ENCODE assay signal across 18 cellular contexts in genomic region chr5:52880541-52880940, GRCh38.
A peak's percentile ranks its signal among the peaks of the same experiment; 100 is the strongest.
DNase-seq lines count a peak whose midpoint lies in the region; ATAC-seq and TF ChIP-seq lines count a peak whose summit lies in the region.
"Had no signal": no experiment of that assay in that cellular context is flagged by ENCODE, and none has a peak within 500 bp of the region (broad histone marks: within the 10 kb centered on the region; RNA-seq: fewer than 3 reads in every experiment).

No MANE protein-coding gene starts in this region.

- H3K79me2 ChIP-seq in neural progenitor cell (ENCODE audit: low read depth) (no peaks in the 10 kb centered on the region), smooth muscle cell (ENCODE audit: low read depth) (peaks cover 16% of the 10 kb centered on the region)

- H3K27me3 Mint-ChIP-seq in neural progenitor cell (ENCODE audit: insufficient read depth, low read depth) = peaks cover 2% of the 10 kb centered on the region

- no peak overlapping the region for H4K5ac ChIP-seq in IMR-90 (ENCODE audit: low read depth, low read length)

- no peak for TF ChIP-seq CTCF in IMR-90 (conservative IDR thresholded peaks at IDR 0.05; ENCODE audit: low read depth, low read length)
- no peak for TF ChIP-seq CTCF in RWPE2 (IDR thresholded peaks at IDR 0.05; ENCODE audit: poor library complexity, severe bottlenecking)
- TF ChIP-seq CTCF in neural progenitor cell (IDR thresholded peaks at IDR 0.05) = no peak
- no peak for TF ChIP-seq CTCF in smooth muscle cell (IDR thresholded peaks at IDR 0.05; ENCODE audit: borderline replicate concordance, insufficient read depth, poor library complexity, severe bottlenecking)

- H2BK15ac ChIP-seq in IMR-90 (ENCODE audit: low read depth, low read length) = no peak overlapping the region

- TF ChIP-seq POLR2A in IMR-90 (IDR thresholded peaks at IDR 0.05; ENCODE audit: low read depth, low read length) = no peak

- H3F3A ChIP-seq in neural progenitor cell (ENCODE audit: low read depth) (no peaks in the 10 kb centered on the region), smooth muscle cell (ENCODE audit: low read depth) (peaks cover 15% of the 10 kb centered on the region)

- H3K18ac ChIP-seq in IMR-90 (ENCODE audit: low read depth, low read length) = no peak overlapping the region

- peaks cover 7% of the 10 kb centered on the region for H3K4me1 ChIP-seq in IMR-90 (ENCODE audit: control insufficient read depth, insufficient read depth, low read length)
- peaks cover 5% of the 10 kb centered on the region for H3K4me1 ChIP-seq in RWPE2 (ENCODE audit: insufficient read depth, poor library complexity, severe bottlenecking)
- H3K4me1 ChIP-seq in neural progenitor cell = no peaks in the 10 kb centered on the region
- H3K4me1 ChIP-seq in smooth muscle cell (ENCODE audit: low read depth) = no peaks in the 10 kb centered on the region

- H2BK5ac ChIP-seq in IMR-90 (ENCODE audit: low read depth, low read length, poor library complexity, severe bottlenecking) = no peak overlapping the region

- peak overlapping the region; percentile 47 for H3K27ac Mint-ChIP-seq in neural progenitor cell

- H3K9me3 Mint-ChIP-seq in neural progenitor cell = no peaks in the 10 kb centered on the region
- H3K9me3 Mint-ChIP-seq: CD4-positive, alpha-beta memory T cell; H9 had no signal

- H3K4me1 Mint-ChIP-seq in neural progenitor cell = no peaks in the 10 kb centered on the region
- H3K4me1 Mint-ChIP-seq: H9 had no signal

- H4K91ac ChIP-seq in IMR-90 (ENCODE audit: insufficient read depth, low read depth, low read length) = no peak overlapping the region

- no peak overlapping the region for H3K4me3 Mint-ChIP-seq in neural progenitor cell
- H3K4me3 Mint-ChIP-seq: CD4-positive, alpha-beta memory T cell; H9 had no signal

- no peak overlapping the region for H3K4me2 ChIP-seq in IMR-90 (ENCODE audit: low read depth, low read length)
- no peak overlapping the region for H3K4me2 ChIP-seq in neural progenitor cell
- H3K4me2 ChIP-seq in smooth muscle cell = no peak overlapping the region

- 0 out of 2 replicates have a peak overlapping the region, but pooled peaks have one; percentile 7 for H3K23ac ChIP-seq in IMR-90 (ENCODE audit: low read depth, low read length)

- H2BK20ac ChIP-seq in IMR-90 (ENCODE audit: low read depth, low read length) = no peak overlapping the region

- no peaks in the 10 kb centered on the region for H4K20me1 ChIP-seq in IMR-90 (ENCODE audit: insufficient read depth, low read length)
- no peaks in the 10 kb centered on the region for H4K20me1 ChIP-seq in neural progenitor cell (ENCODE audit: low read depth)
- no peaks in the 10 kb centered on the region for H4K20me1 ChIP-seq in smooth muscle cell (ENCODE audit: low read depth)

- TF ChIP-seq RAD21 in IMR-90 (IDR thresholded peaks at IDR 0.05; ENCODE audit: low read length) = no peak

- H3K4me3 ChIP-seq in IMR-90 (ENCODE audit: insufficient read depth, low read depth, low read length) = no peak overlapping the region
- no peak overlapping the region for H3K4me3 ChIP-seq in RWPE2 (ENCODE audit: severe bottlenecking)
- H3K4me3 ChIP-seq in neural progenitor cell = no peak overlapping the region
- H3K4me3 ChIP-seq in smooth muscle cell = no peak overlapping the region
- H3K4me3 ChIP-seq: GM23248 had no signal

- H2BK120ac ChIP-seq in IMR-90 (ENCODE audit: low read depth, low read length) = no peak overlapping the region

- intact Hi-C loops in IMR-90 (cut with micrococcal nuclease) = no loop called here

- no peak overlapping the region for H3K4ac ChIP-seq in IMR-90 (ENCODE audit: low read depth, low read length)

- peaks cover 8% of the 10 kb centered on the region for H3K9me1 ChIP-seq in IMR-90 (ENCODE audit: insufficient read depth, low read length)

- no peak overlapping the region for H3K14ac ChIP-seq in IMR-90 (replicated peaks; ENCODE audit: low read depth, low read length)

- H3K9me3 ChIP-seq in IMR-90 (ENCODE audit: control insufficient read depth, insufficient read depth, low read length) (no peaks in the 10 kb centered on the region), RWPE2 (ENCODE audit: severe bottlenecking) (no peaks in the 10 kb centered on the region), neural progenitor cell (ENCODE audit: low read depth) (no peaks in the 10 kb centered on the region), smooth muscle cell (replicated peaks; ENCODE audit: low read depth) (no peaks in the 10 kb centered on the region)

- H3K27me3 ChIP-seq in IMR-90 (ENCODE audit: control insufficient read depth, insufficient read depth, low read length) (no peaks in the 10 kb centered on the region), RWPE2 (ENCODE audit: insufficient read depth, poor library complexity, severe bottlenecking) (no peaks in the 10 kb centered on the region), neural progenitor cell (no peaks in the 10 kb centered on the region), smooth muscle cell (ENCODE audit: low read depth) (no peaks in the 10 kb centered on the region)

- no peaks in the 10 kb centered on the region for H3K36me3 Mint-ChIP-seq in neural progenitor cell
- H3K36me3 Mint-ChIP-seq: CD4-positive, alpha-beta memory T cell had no signal

- H3K56ac ChIP-seq in IMR-90 (ENCODE audit: extremely low read depth, insufficient read depth, low read length) = no peak overlapping the region

- H3K79me1 ChIP-seq in IMR-90 (ENCODE audit: low read depth in 1 of 2, low read length in 2 of 2) = peaks cover 11 to 30% of the 10 kb centered on the region in 2 experiments; a peak in 3 of 4 replicates

- H4K8ac ChIP-seq in IMR-90 (ENCODE audit: low read depth in 2 of 2, low read length in 2 of 2) = no peak overlapping the region

- no peak overlapping the region for H2AK9ac ChIP-seq in IMR-90 (replicated peaks; ENCODE audit: low read depth, low read length, poor library complexity)

- no TSS peak for BruUV-seq in IMR-90 (replicated peaks; lab: Mats Ljungman, UMichigan)

- no peak overlapping the region for H2AFZ ChIP-seq in IMR-90 (replicated peaks; ENCODE audit: low read length, poor library complexity)
- no peak overlapping the region for H2AFZ ChIP-seq in neural progenitor cell (replicated peaks)
- H2AFZ ChIP-seq in smooth muscle cell (ENCODE audit: low read depth) = no peak overlapping the region
- H2AFZ ChIP-seq: GM23248 had no signal

- H3K27ac ChIP-seq in IMR-90 (ENCODE audit: insufficient read depth, low read length) (no peak overlapping the region), RWPE2 (ENCODE audit: poor library complexity, severe bottlenecking) (no peak overlapping the region), neural progenitor cell (no peak overlapping the region), smooth muscle cell (ENCODE audit: low read depth) (no peak overlapping the region)
- H3K27ac ChIP-seq: GM23248 had no signal

- no peak overlapping the region for H2AK5ac ChIP-seq in IMR-90 (ENCODE audit: low read depth, low read length)

- CTCF ChIA-PET in IMR-90 (lab: Yijun Ruan, JAX) = no interaction called here

- DNase-seq in IMR-90 (no peak), RWPE2 (ENCODE audit: low spot score) (no peak), kidney glomerular epithelial cell (lab: John Stamatoyannopoulos, UW) (peak; percentile 14), neural progenitor cell (ENCODE audit: low spot score) (no peak), smooth muscle cell (lab: John Stamatoyannopoulos, UW; ENCODE audit: unreplicated experiment) (no peak), islet precursor cell (no peak)
- DNase-seq: C1 segment of cervical spinal cord; Calu3; CD4-positive, alpha-beta memory T cell; COR-L47; DMS53; DMS79 treated with DMSO at 0.1 percent for 48 hours; GF-D8; GM23248; H9 had no signal

- H3K36me3 ChIP-seq in IMR-90 (ENCODE audit: control insufficient read depth, insufficient read depth, low read length) (peaks cover 11% of the 10 kb centered on the region), RWPE2 (ENCODE audit: low read depth) (no peaks in the 10 kb centered on the region), neural progenitor cell (no peaks in the 10 kb centered on the region), smooth muscle cell (ENCODE audit: low read depth) (peaks cover 4% of the 10 kb centered on the region)

- H3K9ac ChIP-seq in IMR-90 (ENCODE audit: low read depth, low read length) = no peak overlapping the region
- no peak overlapping the region for H3K9ac ChIP-seq in neural progenitor cell
- H3K9ac ChIP-seq in smooth muscle cell (ENCODE audit: low read depth) = no peak overlapping the region
- H3K9ac ChIP-seq: GM23248 had no signal

- POLR2A ChIA-PET in IMR-90 (lab: Charles Lee; ENCODE audit: unreplicated experiment) = no interaction called here

- dilution Hi-C loops in IMR-90 (cut with HindIII; ENCODE audit: low sequenced_read_pairs, unreplicated experiment) = no loop called here

- ATAC-seq in IMR-90 (ENCODE audit: low read depth) (no peak), RWPE2 (ENCODE audit: low read depth) (peak; percentile 62; the same call in 2 of the 3 replicates), GM21447 (IDR thresholded peaks at IDR 0.05; ENCODE audit: unreplicated experiment) (no peak), HG02763 (IDR thresholded peaks at IDR 0.05; ENCODE audit: unreplicated experiment) (no peak)
- ATAC-seq: HCT116 had no signal

- in situ Hi-C loops in IMR-90 (cut with MboI; ENCODE audit: low sequenced_read_pairs) = no loop called here

TF ChIP-seq in IMR-90, 13 proteins besides CTCF, POLR2A, EP300 and RAD21:
- no peak for TF ChIP-seq SMC3 (IDR thresholded peaks at IDR 0.05; ENCODE audit: low read depth, low read length)
TF ChIP-seq in IMR-90: peak in this region for 0.
